ENCODE assay signal across 1 cellular context in genomic region chr7:55504093-55504859, GRCh38.
TF ChIP-seq lines count a peak whose summit lies in the region.

No MANE protein-coding gene starts in this region.

TF ChIP-seq in IMR-90, 13 proteins besides CTCF, POLR2A, EP300 and RAD21 (continued from another document):
- TF ChIP-seq FOS (IDR thresholded peaks at IDR 0.05; ENCODE audit: low read depth, low read length) (no peak), MAZ (IDR thresholded peaks at IDR 0.05; ENCODE audit: borderline replicate concordance, low read depth, low read length) (no peak), RFX5 (IDR thresholded peaks at IDR 0.05; ENCODE audit: low read depth, low read length) (no peak), NFE2L2 (IDR thresholded peaks at IDR 0.05; ENCODE audit: low read depth, low read length) (no peak), CHD1 (IDR thresholded peaks at IDR 0.05; ENCODE audit: low read depth, low read length) (no peak), ELK1 (IDR thresholded peaks at IDR 0.05; ENCODE audit: borderline replicate concordance, low read depth, low read length) (no peak), RCOR1 (IDR thresholded peaks at IDR 0.05; ENCODE audit: insufficient replicate concordance, low read length) (no peak), BHLHE40 (IDR thresholded peaks at IDR 0.05; ENCODE audit: low read depth, low read length) (no peak), MXI1 (IDR thresholded peaks at IDR 0.05; ENCODE audit: borderline replicate concordance, low read depth, low read length) (no peak), MAFK (IDR thresholded peaks at IDR 0.05; ENCODE audit: low read depth, low read length) (no peak), SMC3 (IDR thresholded peaks at IDR 0.05; ENCODE audit: low read depth, low read length) (no peak), CEBPB (IDR thresholded peaks at IDR 0.05; ENCODE audit: low read depth, low read length) (no peak)
TF ChIP-seq in IMR-90: peak in this region for 0.
